Comparison of ENCODE assay signal across 1 cellular context in the genomic region with DNA sequence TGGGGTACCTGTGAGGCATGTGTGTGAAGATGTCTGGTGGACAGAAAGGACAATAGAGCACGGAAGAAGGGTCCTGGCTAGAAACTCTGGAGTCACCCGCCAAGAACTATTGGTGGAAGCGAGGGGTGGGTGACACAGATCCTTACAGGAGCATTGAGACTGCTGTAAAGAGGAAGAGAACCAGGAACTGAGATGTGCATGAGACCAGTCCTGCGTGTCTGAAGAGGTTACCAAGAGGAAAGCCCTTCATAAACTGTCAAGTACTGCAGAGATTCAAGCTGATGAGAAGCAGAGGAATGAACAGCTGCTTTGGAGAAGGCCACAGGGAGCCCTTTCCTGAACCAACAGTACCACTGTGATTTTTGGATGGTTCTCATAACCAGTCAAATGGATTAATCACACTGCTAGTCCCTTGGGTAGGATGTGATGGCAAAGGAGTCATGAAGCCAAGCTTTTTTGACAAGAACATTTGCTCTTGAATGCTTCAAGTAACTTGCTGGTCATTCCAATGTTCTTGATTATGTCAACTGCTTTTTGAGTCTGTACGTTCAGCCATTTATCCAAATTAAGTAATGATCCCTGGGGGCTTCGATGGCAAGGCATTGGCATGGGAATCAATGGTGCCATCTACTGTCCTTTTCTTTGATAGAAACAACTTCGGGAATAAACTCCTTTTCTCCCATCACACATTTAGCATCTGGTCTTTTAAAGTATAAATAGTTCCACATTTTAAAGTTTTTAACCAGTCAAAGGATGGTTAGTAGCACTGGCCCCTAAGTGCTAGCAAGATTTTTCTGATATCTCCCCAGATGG.
TF ChIP-seq lines count a peak whose summit lies in the region.

No MANE protein-coding gene starts in this region.

TF ChIP-seq in K562, 482 proteins besides CTCF, POLR2A, EP300 and RAD21:
- no peak for TF ChIP-seq LARP7 (IDR thresholded peaks at IDR 0.05)
- no peak for TF ChIP-seq LEF1 (IDR thresholded peaks at IDR 0.05)
- no peak for TF ChIP-seq PHF8 (IDR thresholded peaks at IDR 0.05; ENCODE audit: borderline replicate concordance, low read length)
- no peak for TF ChIP-seq HDAC8 (tag; IDR thresholded peaks at IDR 0.05)
- TF ChIP-seq, protein P1, sequence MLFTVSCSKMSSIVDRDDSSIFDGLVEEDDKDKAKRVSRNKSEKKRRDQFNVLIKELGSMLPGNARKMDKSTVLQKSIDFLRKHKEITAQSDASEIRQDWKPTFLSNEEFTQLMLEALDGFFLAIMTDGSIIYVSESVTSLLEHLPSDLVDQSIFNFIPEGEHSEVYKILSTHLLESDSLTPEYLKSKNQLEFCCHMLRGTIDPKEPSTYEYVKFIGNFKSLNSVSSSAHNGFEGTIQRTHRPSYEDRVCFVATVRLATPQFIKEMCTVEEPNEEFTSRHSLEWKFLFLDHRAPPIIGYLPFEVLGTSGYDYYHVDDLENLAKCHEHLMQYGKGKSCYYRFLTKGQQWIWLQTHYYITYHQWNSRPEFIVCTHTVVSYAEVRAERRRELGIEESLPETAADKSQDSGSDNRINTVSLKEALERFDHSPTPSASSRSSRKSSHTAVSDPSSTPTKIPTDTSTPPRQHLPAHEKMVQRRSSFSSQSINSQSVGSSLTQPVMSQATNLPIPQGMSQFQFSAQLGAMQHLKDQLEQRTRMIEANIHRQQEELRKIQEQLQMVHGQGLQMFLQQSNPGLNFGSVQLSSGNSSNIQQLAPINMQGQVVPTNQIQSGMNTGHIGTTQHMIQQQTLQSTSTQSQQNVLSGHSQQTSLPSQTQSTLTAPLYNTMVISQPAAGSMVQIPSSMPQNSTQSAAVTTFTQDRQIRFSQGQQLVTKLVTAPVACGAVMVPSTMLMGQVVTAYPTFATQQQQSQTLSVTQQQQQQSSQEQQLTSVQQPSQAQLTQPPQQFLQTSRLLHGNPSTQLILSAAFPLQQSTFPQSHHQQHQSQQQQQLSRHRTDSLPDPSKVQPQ (CRISPR knock-in tag; IDR thresholded peaks at IDR 0.05; ENCODE audit: borderline replicate concordance): no peak
- TF ChIP-seq, protein P2, sequence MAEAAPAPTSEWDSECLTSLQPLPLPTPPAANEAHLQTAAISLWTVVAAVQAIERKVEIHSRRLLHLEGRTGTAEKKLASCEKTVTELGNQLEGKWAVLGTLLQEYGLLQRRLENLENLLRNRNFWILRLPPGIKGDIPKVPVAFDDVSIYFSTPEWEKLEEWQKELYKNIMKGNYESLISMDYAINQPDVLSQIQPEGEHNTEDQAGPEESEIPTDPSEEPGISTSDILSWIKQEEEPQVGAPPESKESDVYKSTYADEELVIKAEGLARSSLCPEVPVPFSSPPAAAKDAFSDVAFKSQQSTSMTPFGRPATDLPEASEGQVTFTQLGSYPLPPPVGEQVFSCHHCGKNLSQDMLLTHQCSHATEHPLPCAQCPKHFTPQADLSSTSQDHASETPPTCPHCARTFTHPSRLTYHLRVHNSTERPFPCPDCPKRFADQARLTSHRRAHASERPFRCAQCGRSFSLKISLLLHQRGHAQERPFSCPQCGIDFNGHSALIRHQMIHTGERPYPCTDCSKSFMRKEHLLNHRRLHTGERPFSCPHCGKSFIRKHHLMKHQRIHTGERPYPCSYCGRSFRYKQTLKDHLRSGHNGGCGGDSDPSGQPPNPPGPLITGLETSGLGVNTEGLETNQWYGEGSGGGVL (CRISPR knock-in tag; IDR thresholded peaks at IDR 0.05): no peak
- TF ChIP-seq, protein P3, sequence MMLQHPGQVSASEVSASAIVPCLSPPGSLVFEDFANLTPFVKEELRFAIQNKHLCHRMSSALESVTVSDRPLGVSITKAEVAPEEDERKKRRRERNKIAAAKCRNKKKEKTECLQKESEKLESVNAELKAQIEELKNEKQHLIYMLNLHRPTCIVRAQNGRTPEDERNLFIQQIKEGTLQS (IDR thresholded peaks at IDR 0.05): no peak
- TF ChIP-seq, protein P3 (CRISPR knock-in tag; conservative IDR thresholded peaks at IDR 0.05): no peak
- TF ChIP-seq NEUROD1 (IDR thresholded peaks at IDR 0.05; ENCODE audit: borderline replicate concordance, low read depth, low read length, partially characterized antibody): no peak
- TF ChIP-seq STAT5B (CRISPR knock-in tag; IDR thresholded peaks at IDR 0.05): no peak
- TF ChIP-seq ZNF551 (CRISPR knock-in tag; IDR thresholded peaks at IDR 0.05): no peak
- TF ChIP-seq, protein P4, sequence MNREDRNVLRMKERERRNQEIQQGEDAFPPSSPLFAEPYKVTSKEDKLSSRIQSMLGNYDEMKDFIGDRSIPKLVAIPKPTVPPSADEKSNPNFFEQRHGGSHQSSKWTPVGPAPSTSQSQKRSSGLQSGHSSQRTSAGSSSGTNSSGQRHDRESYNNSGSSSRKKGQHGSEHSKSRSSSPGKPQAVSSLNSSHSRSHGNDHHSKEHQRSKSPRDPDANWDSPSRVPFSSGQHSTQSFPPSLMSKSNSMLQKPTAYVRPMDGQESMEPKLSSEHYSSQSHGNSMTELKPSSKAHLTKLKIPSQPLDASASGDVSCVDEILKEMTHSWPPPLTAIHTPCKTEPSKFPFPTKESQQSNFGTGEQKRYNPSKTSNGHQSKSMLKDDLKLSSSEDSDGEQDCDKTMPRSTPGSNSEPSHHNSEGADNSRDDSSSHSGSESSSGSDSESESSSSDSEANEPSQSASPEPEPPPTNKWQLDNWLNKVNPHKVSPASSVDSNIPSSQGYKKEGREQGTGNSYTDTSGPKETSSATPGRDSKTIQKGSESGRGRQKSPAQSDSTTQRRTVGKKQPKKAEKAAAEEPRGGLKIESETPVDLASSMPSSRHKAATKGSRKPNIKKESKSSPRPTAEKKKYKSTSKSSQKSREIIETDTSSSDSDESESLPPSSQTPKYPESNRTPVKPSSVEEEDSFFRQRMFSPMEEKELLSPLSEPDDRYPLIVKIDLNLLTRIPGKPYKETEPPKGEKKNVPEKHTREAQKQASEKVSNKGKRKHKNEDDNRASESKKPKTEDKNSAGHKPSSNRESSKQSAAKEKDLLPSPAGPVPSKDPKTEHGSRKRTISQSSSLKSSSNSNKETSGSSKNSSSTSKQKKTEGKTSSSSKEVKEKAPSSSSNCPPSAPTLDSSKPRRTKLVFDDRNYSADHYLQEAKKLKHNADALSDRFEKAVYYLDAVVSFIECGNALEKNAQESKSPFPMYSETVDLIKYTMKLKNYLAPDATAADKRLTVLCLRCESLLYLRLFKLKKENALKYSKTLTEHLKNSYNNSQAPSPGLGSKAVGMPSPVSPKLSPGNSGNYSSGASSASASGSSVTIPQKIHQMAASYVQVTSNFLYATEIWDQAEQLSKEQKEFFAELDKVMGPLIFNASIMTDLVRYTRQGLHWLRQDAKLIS (CRISPR knock-in tag; IDR thresholded peaks at IDR 0.05): no peak
- no peak for TF ChIP-seq KDM5B (IDR thresholded peaks at IDR 0.05; ENCODE audit: insufficient replicate concordance, low read depth, low read length)
- no peak for TF ChIP-seq RBBP5 (IDR thresholded peaks at IDR 0.05; ENCODE audit: borderline replicate concordance, insufficient read depth, low read length, poor library complexity, severe bottlenecking)
- TF ChIP-seq KAT7 (CRISPR knock-in tag; IDR thresholded peaks at IDR 0.05; ENCODE audit: borderline replicate concordance): no peak
- no peak for TF ChIP-seq RBM25 (IDR thresholded peaks at IDR 0.05; ENCODE audit: low read depth, low read length, severe bottlenecking)
TF ChIP-seq in K562: peak in this region for 0.
